15 cellular contexts compared by ENCODE assay signal in the genomic region with DNA sequence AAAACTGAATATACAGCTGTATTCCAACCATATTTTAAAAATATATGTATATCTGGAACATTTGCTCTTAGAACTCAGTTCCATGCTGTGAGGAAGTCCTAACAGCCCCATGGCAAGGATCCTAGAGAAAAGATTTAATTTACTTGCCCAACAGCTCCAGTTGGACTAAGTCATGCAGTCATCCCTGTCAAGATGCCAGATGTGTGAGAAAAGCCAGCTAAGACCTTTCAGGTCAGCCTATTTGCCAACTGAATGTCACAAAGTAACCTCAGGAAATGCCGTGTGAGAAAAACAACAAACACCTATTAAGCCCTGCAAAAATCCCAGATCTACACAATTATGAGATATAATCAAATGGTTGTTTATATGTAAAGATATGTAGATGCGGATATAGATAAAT.
DNase-seq lines count a peak whose midpoint lies in the region; ATAC-seq and TF ChIP-seq lines count a peak whose summit lies in the region.
"Had no signal": no experiment of that assay in that cellular context is flagged by ENCODE, and none has a peak within 500 bp of the region (broad histone marks: within the 10 kb centered on the region; RNA-seq: fewer than 3 reads in every experiment).

No MANE protein-coding gene starts in this region.

- H2BK120ac ChIP-seq in IMR-90 (ENCODE audit: low read depth, low read length) (no peak overlapping the region; the same call in 1 of the 2 replicates), mesendoderm (ENCODE audit: low read depth, low read length) (no peak overlapping the region)

- H3K4me2 ChIP-seq in IMR-90 (ENCODE audit: low read depth, low read length) (no peak overlapping the region), mesendoderm (ENCODE audit: low read length) (no peak overlapping the region)
- H3K4me2 ChIP-seq: GM23338 had no signal

- no peaks in the 10 kb centered on the region for H3K27me3 Mint-ChIP-seq in stimulated activated naive B cell treated with anti-CD40 and anti-IgM and Interleukin-4, amounts not matched to agents 10 μg/mL and 1 μg/mL and 100 μg/mL, for 72 hours
- H3K27me3 Mint-ChIP-seq: activated CD8-positive, alpha-beta T cell treated with anti-CD3 and anti-CD28 coated beads for 36 hours had no signal

- peaks cover 8% of the 10 kb centered on the region for H3K4me1 ChIP-seq in IMR-90 (ENCODE audit: control insufficient read depth, insufficient read depth, low read length)
- H3K4me1 ChIP-seq in mesendoderm (ENCODE audit: control insufficient read depth, low read depth, low read length), result peaks cover 2% of the 10 kb centered on the region
- peaks cover 0 to 8% of the 10 kb centered on the region in 2 donors for H3K4me1 ChIP-seq in left lung

- no peak for TF ChIP-seq RAD21 in IMR-90 (IDR thresholded peaks at IDR 0.05; ENCODE audit: low read length)

- no peaks in the 10 kb centered on the region for H4K20me1 ChIP-seq in IMR-90 (ENCODE audit: insufficient read depth, low read length)

- H3K9me1 ChIP-seq in IMR-90 (ENCODE audit: insufficient read depth, low read length), result peaks cover 7% of the 10 kb centered on the region

- H2BK20ac ChIP-seq in IMR-90 (ENCODE audit: low read depth, low read length), result 0 out of 2 replicates have a peak overlapping the region, but pooled peaks have one; percentile 9

- H3K9me3 ChIP-seq in IMR-90 (ENCODE audit: control insufficient read depth, insufficient read depth, low read length) (no peaks in the 10 kb centered on the region), left lung (peaks cover 0 to 5% of the 10 kb centered on the region in 2 donors)
- H3K9me3 ChIP-seq: esophagus squamous epithelium, lower lobe of right lung had no signal

- H3K4ac ChIP-seq in IMR-90 (ENCODE audit: low read depth, low read length) (0 out of 2 replicates have a peak overlapping the region, but pooled peaks have one; percentile 9), mesendoderm (ENCODE audit: low read depth, low read length) (no peak overlapping the region)

- H4K91ac ChIP-seq in IMR-90 (ENCODE audit: insufficient read depth, low read depth, low read length), result no peak overlapping the region

- H2AK5ac ChIP-seq in IMR-90 (ENCODE audit: low read depth, low read length) (0 out of 2 replicates have a peak overlapping the region, but pooled peaks have one; percentile 25), mesendoderm (ENCODE audit: low read length) (no peak overlapping the region)

- no peak overlapping the region for H3K14ac ChIP-seq in IMR-90 (replicated peaks; ENCODE audit: low read depth, low read length)

- no peaks in the 10 kb centered on the region for H3K36me3 ChIP-seq in IMR-90 (ENCODE audit: control insufficient read depth, insufficient read depth, low read length)
- no peaks in the 10 kb centered on the region for H3K36me3 ChIP-seq in brain microvascular endothelial cell (replicated peaks)
- no peaks in the 10 kb centered on the region for H3K36me3 ChIP-seq in mesendoderm (ENCODE audit: control insufficient read depth, insufficient read depth, low read length)
- no peaks in the 10 kb centered on the region for H3K36me3 ChIP-seq in left lung
- H3K36me3 ChIP-seq: esophagus squamous epithelium, lower lobe of right lung had no signal

- no peaks in the 10 kb centered on the region for H3K36me3 Mint-ChIP-seq in stimulated activated naive B cell treated with anti-CD40 and anti-IgM and Interleukin-4, amounts not matched to agents 10 μg/mL and 1 μg/mL and 100 μg/mL, for 72 hours

- H3K4me3 Mint-ChIP-seq in stimulated activated naive B cell treated with anti-CD40 and anti-IgM and Interleukin-4, amounts not matched to agents 10 μg/mL and 1 μg/mL and 100 μg/mL, for 72 hours, result no peak overlapping the region
- H3K4me3 Mint-ChIP-seq: activated CD8-positive, alpha-beta T cell treated with anti-CD3 and anti-CD28 coated beads for 36 hours; GM23338 had no signal

- H3K79me1 ChIP-seq in IMR-90 (ENCODE audit: low read depth in 1 of 2, low read length in 2 of 2) (no peaks in the 10 kb centered on the region), mesendoderm (ENCODE audit: low read length) (no peaks in the 10 kb centered on the region)

- H3K23ac ChIP-seq in IMR-90 (ENCODE audit: low read depth, low read length), result no peak overlapping the region
- H3K23ac ChIP-seq in mesendoderm (ENCODE audit: low read length), result no peak overlapping the region

- ATAC-seq in IMR-90 (ENCODE audit: low read depth) (peak; percentile 42; the same call in 1 of the 2 replicates), left lung (no peak), HG02588 (IDR thresholded peaks at IDR 0.05; ENCODE audit: unreplicated experiment) (no peak)
- ATAC-seq in stimulated activated naive B cell treated with anti-CD40 and anti-IgM and Interleukin-4, amounts not matched to agents 10 μg/mL and 1 μg/mL and 100 μg/mL, for 72 hours (replicated peaks), result no peak
- ATAC-seq: activated CD8-positive, alpha-beta T cell treated with anti-CD3 and anti-CD28 coated beads for 36 hours; GM23338; lower lobe of right lung had no signal

- H3K27ac ChIP-seq in IMR-90 (ENCODE audit: insufficient read depth, low read length) (no peak overlapping the region), brain microvascular endothelial cell (peak overlapping the region; percentile 88), mesendoderm (ENCODE audit: low read depth, low read length) (no peak overlapping the region), left lung (no peak overlapping the region)
- H3K27ac ChIP-seq: esophagus squamous epithelium, lower lobe of right lung, skin epidermis had no signal

- H2AFZ ChIP-seq in IMR-90 (replicated peaks; ENCODE audit: low read length, poor library complexity), result no peak overlapping the region
- H2AFZ ChIP-seq: GM23338 had no signal

- DNase-seq in AG20443 (ENCODE audit: low spot score) (peak; percentile 67), IMR-90 (peak; percentile 75), brain microvascular endothelial cell (peak; percentile 64), mesendoderm (peak; percentile 48), left lung (no peak), NCI-H524 (lab: John Stamatoyannopoulos, UW) (no peak)
- DNase-seq in stimulated activated naive B cell treated with anti-CD40 and anti-IgM and Interleukin-4, amounts not matched to agents 10 μg/mL and 1 μg/mL and 100 μg/mL, for 72 hours, result no peak
- DNase-seq: activated CD8-positive, alpha-beta T cell treated with anti-CD3 and anti-CD28 coated beads for 36 hours; amniotic stem cell; esophagus squamous epithelium; lower lobe of right lung; NCI-H187 treated with DMSO at 0.1 percent for 48 hours had no signal

- H3K27me3 ChIP-seq in IMR-90 (ENCODE audit: control insufficient read depth, insufficient read depth, low read length) (no peaks in the 10 kb centered on the region), brain microvascular endothelial cell (replicated peaks) (no peaks in the 10 kb centered on the region), mesendoderm (ENCODE audit: insufficient read depth, low read length, poor library complexity) (no peaks in the 10 kb centered on the region), left lung (no peaks in the 10 kb centered on the region)
- H3K27me3 ChIP-seq: esophagus squamous epithelium had no signal

- H3K79me2 ChIP-seq in mesendoderm (ENCODE audit: control insufficient read depth, insufficient read depth, low read length), result no peaks in the 10 kb centered on the region

- H3K9ac ChIP-seq in IMR-90 (ENCODE audit: low read depth, low read length) (no peak overlapping the region), mesendoderm (ENCODE audit: low read length) (no peak overlapping the region)

- 100% methylated on average over 1 of the region's 2 CpGs; no CpG with 5 or more reads in 1 of the 2 experiments for WGBS in IMR-90 (ENCODE audit: extremely low coverage in 2 of 2, insufficient read length in 1 of 2), 2 experiments
- WGBS in mesendoderm (ENCODE audit: extremely low coverage, insufficient coverage, low lambda C conversion rate), result 100% methylated on average over 1 of the region's 2 CpGs

- no peak for TF ChIP-seq POLR2A in IMR-90 (IDR thresholded peaks at IDR 0.05; ENCODE audit: low read depth, low read length)

- H3K56ac ChIP-seq in IMR-90 (ENCODE audit: extremely low read depth, insufficient read depth, low read length) (no peak overlapping the region), mesendoderm (ENCODE audit: low read length) (no peak overlapping the region)

- H3K4me3 ChIP-seq in IMR-90 (ENCODE audit: insufficient read depth, low read depth, low read length), result no peak overlapping the region
- H3K4me3 ChIP-seq in brain microvascular endothelial cell (ENCODE audit: low read depth, low read length), result no peak overlapping the region
- H3K4me3 ChIP-seq in mesendoderm (ENCODE audit: low read length), result no peak overlapping the region
- no peak overlapping the region for H3K4me3 ChIP-seq in left lung
- H3K4me3 ChIP-seq: esophagus squamous epithelium, GM23338, lower lobe of right lung, skin epidermis had no signal

- peaks cover 7 to 12% of the 10 kb centered on the region in 2 donors for H3K9me3 Mint-ChIP-seq in stimulated activated naive B cell treated with anti-CD40 and anti-IgM and Interleukin-4, amounts not matched to agents 10 μg/mL and 1 μg/mL and 100 μg/mL, for 72 hours

- H4K5ac ChIP-seq in IMR-90 (ENCODE audit: low read depth, low read length), result no peak overlapping the region
- H4K5ac ChIP-seq in mesendoderm (ENCODE audit: low read length), result no peak overlapping the region

- POLR2A ChIA-PET in IMR-90 (lab: Charles Lee; ENCODE audit: unreplicated experiment), result no interaction called here

- TF ChIP-seq CTCF in IMR-90 (conservative IDR thresholded peaks at IDR 0.05; ENCODE audit: low read depth, low read length) (no peak), brain microvascular endothelial cell (IDR thresholded peaks at IDR 0.05; ENCODE audit: low read depth, low read length, missing control alignments) (no peak), left lung (IDR thresholded peaks at IDR 0.05) (no peak)

- H2AK9ac ChIP-seq in IMR-90 (replicated peaks; ENCODE audit: low read depth, low read length, poor library complexity), result no peak overlapping the region

- no peak overlapping the region for H4K8ac ChIP-seq in IMR-90 (ENCODE audit: low read depth in 2 of 2, low read length in 2 of 2)
- no peak overlapping the region for H4K8ac ChIP-seq in mesendoderm (ENCODE audit: low read depth, low read length)

- no peak overlapping the region for H3K18ac ChIP-seq in IMR-90 (ENCODE audit: low read depth, low read length)
- no peak overlapping the region for H3K18ac ChIP-seq in mesendoderm (ENCODE audit: low read length)

- no peak overlapping the region for H3K27ac Mint-ChIP-seq in stimulated activated naive B cell treated with anti-CD40 and anti-IgM and Interleukin-4, amounts not matched to agents 10 μg/mL and 1 μg/mL and 100 μg/mL, for 72 hours
- H3K27ac Mint-ChIP-seq: activated CD8-positive, alpha-beta T cell treated with anti-CD3 and anti-CD28 coated beads for 36 hours; GM23338 had no signal

- dilution Hi-C loops in IMR-90 (cut with HindIII; ENCODE audit: low sequenced_read_pairs, unreplicated experiment), result no loop called here

- CTCF ChIA-PET in IMR-90 (lab: Yijun Ruan, JAX), result interaction anchor here (0.6 to 1.3 kb wide), 2 partner anchors 9 to 72 kb away, joined by 3 read pairs; no protein-coding TSS in a partner anchor

- BruUV-seq in IMR-90 (replicated peaks; lab: Mats Ljungman, UMichigan), result no TSS peak

- intact Hi-C loops in IMR-90 (cut with micrococcal nuclease), result no loop called here
- intact Hi-C loops in left lung (cut with DNase I), result no loop called here

- in situ Hi-C loops in IMR-90 (cut with MboI; ENCODE audit: low sequenced_read_pairs) (no loop called here), brain microvascular endothelial cell (cut with HindIII; ENCODE audit: low pct_ligation_motif_present, low sequenced_read_pairs) (no loop called here)

- H2BK5ac ChIP-seq in IMR-90 (ENCODE audit: low read depth, low read length, poor library complexity, severe bottlenecking) (no peak overlapping the region), mesendoderm (ENCODE audit: low read length) (no peak overlapping the region)

- peak overlapping the region; percentile 12; the same call in 2 of the 3 replicates for H2BK15ac ChIP-seq in IMR-90 (ENCODE audit: low read depth, low read length)
- no peak overlapping the region for H2BK15ac ChIP-seq in mesendoderm (replicated peaks; ENCODE audit: low read depth)

- no peaks in the 10 kb centered on the region for H3K4me1 Mint-ChIP-seq in stimulated activated naive B cell treated with anti-CD40 and anti-IgM and Interleukin-4, amounts not matched to agents 10 μg/mL and 1 μg/mL and 100 μg/mL, for 72 hours

Comparison
In these comparisons a context has a peak if more than half of its experiments do, and no peak if none do; other contexts are left out.
1. DNase-seq: peak in AG20443 (single experiment), IMR-90 (single experiment), brain microvascular endothelial cell (single experiment) and mesendoderm (single experiment); none in left lung (0 of 2), NCI-H524 (0 of 2) and stimulated activated naive B cell treated with anti-CD40 and anti-IgM and Interleukin-4, amounts not matched to agents 10 μg/mL and 1 μg/mL and 100 μg/mL, for 72 hours (single experiment).